In genomic region chr2:10008809-10009176, GRCh38 we compare ENCODE assay signal across 23 cellular contexts. TPM values are rescaled to one million over a fixed set of nuclear protein-coding genes. Genes with fewer than 3 reads are reported as not detected.
A peak's percentile ranks its signal among the peaks of the same experiment; 100 is the strongest.
DNase-seq lines count a peak whose midpoint lies in the region; ATAC-seq and TF ChIP-seq lines count a peak whose summit lies in the region.
"Had no signal": no experiment of that assay in that cellular context is flagged by ENCODE, and none has a peak within 500 bp of the region (broad histone marks: within the 10 kb centered on the region; RNA-seq: fewer than 3 reads in every experiment).

No MANE protein-coding gene starts in this region.

- H3K27ac ChIP-seq in heart left ventricle (peak overlapping the region in 9 of 12 donors; percentile 23 to 90 (median 78)), lower lobe of right lung (no peak overlapping the region), aorta (ENCODE audit: low read depth in 1 of 2, low read length in 2 of 2) (no peak overlapping the region)

- H3K4me1 ChIP-seq in heart left ventricle (peaks cover 6 to 50% (median 34%) of the 10 kb centered on the region in 12 donors), lower lobe of right lung (peaks cover 29% of the 10 kb centered on the region), skeletal muscle satellite cell (ENCODE audit: control insufficient read depth, insufficient read depth, low read length) (peaks cover 39% of the 10 kb centered on the region), aorta (ENCODE audit: control insufficient read depth in 1 of 2, insufficient read depth in 2 of 2, low read length in 2 of 2) (no peaks in the 10 kb centered on the region)

- H3K4me2 ChIP-seq in skeletal muscle satellite cell (ENCODE audit: low read length): peak overlapping the region; percentile 34

- H3K9me3 ChIP-seq in heart left ventricle (no peaks in the 10 kb centered on the region), lower lobe of right lung (no peaks in the 10 kb centered on the region), skeletal muscle satellite cell (replicated peaks; ENCODE audit: low read length) (no peaks in the 10 kb centered on the region), aorta (ENCODE audit: control insufficient read depth, low read length) (no peaks in the 10 kb centered on the region)
- H3K9me3 ChIP-seq: mucosa of descending colon, SK-N-SH, thoracic aorta had no signal

- TF ChIP-seq POLR2A in heart left ventricle (IDR thresholded peaks at IDR 0.05): no peak

- ATAC-seq in heart left ventricle (no peak), left ventricle myocardium superior (no peak), lower lobe of right lung (no peak), aorta (ENCODE audit: low FRiP score) (no peak)
- ATAC-seq: mucosa of descending colon had no signal

- H3K4me3 ChIP-seq in heart left ventricle: no peak overlapping the region
- no peak overlapping the region for H3K4me3 ChIP-seq in lower lobe of right lung
- H3K4me3 ChIP-seq in skeletal muscle satellite cell (ENCODE audit: low read length): peak overlapping the region; percentile 49
- H3K4me3 ChIP-seq in aorta (ENCODE audit: low read length in 2 of 2): no peak overlapping the region
- H3K4me3 ChIP-seq: lung, mucosa of descending colon, thoracic aorta had no signal

- DNase-seq in heart left ventricle (no peak), left ventricle myocardium superior (no peak), lower lobe of right lung (peak; percentile 11), aorta (peak; percentile 26 to 56), H4 (ENCODE audit: low spot score) (no peak), DMS 273 (lab: John Stamatoyannopoulos, UW; ENCODE audit: unreplicated experiment) (no peak), MV-4-11 (lab: John Stamatoyannopoulos, UW) (no peak)
- DNase-seq: activated CD4-positive, alpha-beta T cell treated with anti-CD3 and anti-CD28 coated beads for 4 hours; activated naive CD4-positive, alpha-beta T cell treated with anti-CD3 and anti-CD28 coated beads, Interleukin-2, amount 50 U/mL, for 16 hours; AML-193; anterior cingulate cortex; CD8-positive, alpha-beta memory T cell; dermis blood vessel endothelial cell; DMS53; Karpas-422; NCI-H1694; stimulated activated CD4-positive, alpha-beta T cell treated with anti-CD3 and anti-CD28 coated beads, Interleukin-4, amount 100 ng/mL, for 1 hour; T-helper 2 cell had no signal

- H3K27me3 ChIP-seq in heart left ventricle (no peaks in the 10 kb centered on the region), lower lobe of right lung (ENCODE audit: low read depth) (no peaks in the 10 kb centered on the region), skeletal muscle satellite cell (ENCODE audit: control insufficient read depth, insufficient read depth, low read length) (peaks cover 15% of the 10 kb centered on the region), aorta (ENCODE audit: control insufficient read depth in 1 of 2, insufficient read depth in 2 of 2, low read length in 1 of 2) (no peaks in the 10 kb centered on the region)

- TF ChIP-seq CTCF in heart left ventricle (IDR thresholded peaks at IDR 0.05): no peak
- no peak for TF ChIP-seq CTCF in lower lobe of right lung (IDR thresholded peaks at IDR 0.05)

- intact Hi-C loops in heart left ventricle (cut with DNase I): loop anchor here in 2 of 10 donors (5.0 kb wide), 1 partner anchor 34 kb away; the partner anchor contains the start of gene KLF11 (in 2 of the 2)
- intact Hi-C loops in left ventricle myocardium superior (cut with micrococcal nuclease): no loop called here
- intact Hi-C loops in lower lobe of right lung (cut with DNase I): no loop called here
- intact Hi-C loops in aorta (cut with DNase I): no loop called here

- H3K36me3 ChIP-seq in heart left ventricle: no peaks in the 10 kb centered on the region
- H3K36me3 ChIP-seq in lower lobe of right lung: no peaks in the 10 kb centered on the region
- H3K36me3 ChIP-seq in skeletal muscle satellite cell (ENCODE audit: insufficient read depth, low read length): no peaks in the 10 kb centered on the region
- no peaks in the 10 kb centered on the region for H3K36me3 ChIP-seq in aorta (ENCODE audit: control insufficient read depth in 1 of 2, insufficient read depth in 2 of 2, low read length in 1 of 2)
- H3K36me3 ChIP-seq: thoracic aorta had no signal

- WGBS in heart left ventricle, 4 donors: 72 to 90% (median 83%) methylated on average over 9 of the region's 9 CpGs
- WGBS in aorta, 2 donors: 54 to 82% methylated on average over 9 of the region's 9 CpGs

- no peak overlapping the region for H3K9ac ChIP-seq in skeletal muscle satellite cell (ENCODE audit: low read depth, low read length)
- H3K9ac ChIP-seq: SK-N-SH had no signal

RNA-seq across cellular contexts. Expression of gene KLF11, which starts 34.6 kb away (rescaled TPM):
- total RNA-seq in heart left ventricle (10 to 100 TPM; 11.8 to 43.8 (median 21.4) TPM), left ventricle myocardium superior (25.8 TPM), lower lobe of right lung (40.8 TPM), aorta (10 to 100 TPM; 30.7 to 33.6 TPM)
- polyA plus RNA-seq in heart left ventricle (1 to 10 TPM; 5.4 to 8.0 TPM), aorta (10 to 100 TPM in 1 of 2 donors, 1 to 10 TPM in 1; 7.8 to 10.2 TPM)
- 2.3 and 2.8 TPM in 2 replicates for total RNA-seq in skeletal muscle satellite cell (2012; rRNA removed)
- total RNA-seq in H4 (2014; rRNA removed; shearing (Covaris generic)): 5.4 and 6.5 TPM in 2 replicates

RNA-seq across cellular contexts. Expression of gene GRHL1, which starts 57.3 kb away (rescaled TPM):
- total RNA-seq in heart left ventricle: 1 to 10 TPM in 6 of 9 donors, under 1 TPM in 3; 0.79 to 2.8 (median 1.1) TPM
- under 1 TPM; 0.50 to 0.57 TPM for polyA plus RNA-seq in heart left ventricle
- 1.0 TPM for total RNA-seq in left ventricle myocardium superior
- total RNA-seq in lower lobe of right lung: 6.5 TPM
- 0.25 and 0.66 TPM in 2 replicates for total RNA-seq in skeletal muscle satellite cell (2012; rRNA removed)
- 1 to 10 TPM; 1.6 to 2.5 TPM for total RNA-seq in aorta
- under 1 TPM; 0.15 to 0.25 TPM for polyA plus RNA-seq in aorta
- total RNA-seq in H4 (2014; rRNA removed; shearing (Covaris generic)): 0.25 TPM in 1 of 2 replicates, not detected in the other

Comparison
In these comparisons a context has a peak if more than half of its experiments do, and no peak if none do; other contexts are left out.
1. DNase-seq: peak in lower lobe of right lung (single experiment) and aorta (2 of 2); none in heart left ventricle (0 of 5), left ventricle myocardium superior (single experiment), H4 (single experiment), DMS 273 (single experiment) and MV-4-11 (single experiment).
2. H3K27ac ChIP-seq: peak in heart left ventricle (9 of 12); none in lower lobe of right lung (single experiment) and aorta (0 of 2).